In the genomic region with DNA sequence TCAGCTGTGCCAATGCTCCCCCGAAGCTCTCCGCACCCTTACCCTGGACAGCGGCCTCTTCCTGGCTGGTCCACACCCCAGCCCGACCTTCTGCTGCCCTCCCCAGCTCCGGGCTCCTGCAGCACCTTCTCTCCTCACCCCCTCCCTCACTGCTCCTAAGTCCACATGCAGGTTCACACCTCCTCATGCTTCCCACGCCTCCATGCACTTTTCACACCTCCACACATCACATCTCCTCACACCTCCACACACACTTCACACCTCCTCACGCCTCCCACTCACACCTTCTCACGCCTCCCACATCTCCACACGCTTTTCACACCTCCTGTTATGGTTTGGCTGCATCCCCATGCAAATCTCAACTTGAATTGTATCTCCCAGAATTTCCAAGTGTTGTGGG, we compare ENCODE assay signal across 20 cellular contexts. TPM values are rescaled to one million over a fixed set of nuclear protein-coding genes. Genes with fewer than 3 reads are reported as not detected.
DNase-seq lines count a peak whose midpoint lies in the region; ATAC-seq, FAIRE-seq and TF ChIP-seq lines count a peak whose summit lies in the region.
"Had no signal": no experiment of that assay in that cellular context is flagged by ENCODE, and none has a peak within 500 bp of the region (broad histone marks: within the 10 kb centered on the region; RNA-seq: fewer than 3 reads in every experiment).

No MANE protein-coding gene starts in this region.

- POLR2A ChIA-PET in GM12878 (lab: Charles Lee) = interaction anchor here (0.6 to 5.7 kb wide), 4 partner anchors 37 to 721 kb away, joined by 3 to 40 read pairs (median 4); partner anchors contain the start of genes ERO1B and MTR

- no peak for TF ChIP-seq POLR2A in GM12878 (IDR thresholded peaks at IDR 0.05; ENCODE audit: low read depth, low read length)

- peak overlapping the region; percentile 90 for H3K4me2 ChIP-seq in GM12878 (ENCODE audit: control insufficient read depth, insufficient read depth)

- peak overlapping the region; percentile 99 for H3K27ac ChIP-seq in GM12878 (ENCODE audit: control insufficient read depth, insufficient read depth)

- H3K27me3 ChIP-seq in GM12878 (replicated peaks in 1 of 2; ENCODE audit: control insufficient read depth in 2 of 2, insufficient read depth in 2 of 2, low read length in 1 of 2) = no peaks in the 10 kb centered on the region
- H3K27me3 ChIP-seq: MG63 had no signal

- H3K27me3 Mint-ChIP-seq in activated naive CD8-positive, alpha-beta T cell treated with anti-CD3 and anti-CD28 coated beads, Interleukin-2, amount 50 U/mL, for 24 hours = no peaks in the 10 kb centered on the region
- no peaks in the 10 kb centered on the region for H3K27me3 Mint-ChIP-seq in activated naive CD8-positive, alpha-beta T cell treated with anti-CD3 and anti-CD28 coated beads for 36 hours
- no peaks in the 10 kb centered on the region for H3K27me3 Mint-ChIP-seq in natural killer cell (ENCODE audit: low read depth in 2 of 2)
- no peaks in the 10 kb centered on the region for H3K27me3 Mint-ChIP-seq in stimulated activated naive B cell treated with anti-CD40 and anti-IgM and Interleukin-4, amounts not matched to agents 10 μg/mL and 1 μg/mL and 100 μg/mL, for 72 hours
- H3K27me3 Mint-ChIP-seq in activated T-helper 1 cell treated with anti-CD3 and anti-CD28 coated beads, Interleukin-12 subunit alpha, Interleukin-12 subunit beta, Interleukin-2, Interleukin-4 antibody, amounts not matched to agents 30 ng/mL and 10 ng/mL and 1 ng/mL, durations not matched to agents 14 hours and 24 hours and 36 hours (ENCODE audit: insufficient read depth) = peaks cover 1% of the 10 kb centered on the region

- SMC1A ChIA-PET in GM12878 (lab: Charles Lee; ENCODE audit: uncharacterized antibody, unreplicated experiment) = interaction anchor here (0.7 to 7.6 kb wide), 5 partner anchors 10 to 123 kb away, joined by 3 to 95 read pairs (median 4); partner anchors contain the start of gene GPR137B

- H3K4me3 ChIP-seq in GM12878 = no peak overlapping the region
- H3K4me3 ChIP-seq: MG63 had no signal

- DNase-seq in activated naive CD8-positive, alpha-beta T cell treated with anti-CD3 and anti-CD28 coated beads, Interleukin-2, amount 50 U/mL, for 24 hours = no peak
- no peak for DNase-seq in activated naive CD8-positive, alpha-beta T cell treated with anti-CD3 and anti-CD28 coated beads for 36 hours
- no peak for DNase-seq in GM12878 (ENCODE audit: low read depth, low spot score)
- no peak for DNase-seq in natural killer cell
- DNase-seq in stimulated activated naive B cell treated with anti-CD40 and anti-IgM and Interleukin-4, amounts not matched to agents 10 μg/mL and 1 μg/mL and 100 μg/mL, for 72 hours = no peak
- no peak for DNase-seq in C1 segment of cervical spinal cord (lab: John Stamatoyannopoulos, UW)
- no peak for DNase-seq in activated T-helper 1 cell treated with anti-CD3 and anti-CD28 coated beads, Interleukin-12 subunit alpha, Interleukin-12 subunit beta, Interleukin-2, Interleukin-4 antibody, amounts not matched to agents 30 ng/mL and 10 ng/mL and 1 ng/mL, durations not matched to agents 14 hours and 24 hours and 36 hours (ENCODE audit: low spot score)
- DNase-seq: 8988T, DND-41, GOT3, HFFc6, Karpas-422, MG63, NCI-H1092 treated with DMSO at 0.1 percent for 48 hours, NCI-H226, NCI-H524 treated with DMSO at 0.1 percent for 48 hours, SHP77 had no signal

- WGBS in GM12878 (ENCODE audit: insufficient coverage, insufficient replicate concordance, low lambda C conversion rate, missing lambda C conversion rate) = 80% methylated on average over 9 of the region's 9 CpGs

- TF ChIP-seq RAD21 in GM12878 (IDR thresholded peaks at IDR 0.05; ENCODE audit: insufficient read depth, low read depth, low read length) = no peak

- H3K9ac ChIP-seq in GM12878 (ENCODE audit: control insufficient read depth, insufficient read depth, low read length) = 0 out of 2 replicates have a peak overlapping the region, but pooled peaks have one; percentile 73

- FAIRE-seq in GM12878 (lab: Jason Lieb, UNC) = no peak
- FAIRE-seq: G401.6, RCC 7860 had no signal

- peaks cover 61% of the 10 kb centered on the region for H3K4me1 ChIP-seq in GM12878 (ENCODE audit: control insufficient read depth, insufficient read depth, low read length)

- in situ Hi-C loops in GM12878 (cut with MboI) = no loop called here

- no peaks in the 10 kb centered on the region for H4K20me1 ChIP-seq in GM12878 (ENCODE audit: control insufficient read depth, insufficient read depth)

- peak overlapping the region; percentile 42 for H3K27ac Mint-ChIP-seq in activated naive CD8-positive, alpha-beta T cell treated with anti-CD3 and anti-CD28 coated beads, Interleukin-2, amount 50 U/mL, for 24 hours
- no peak overlapping the region for H3K27ac Mint-ChIP-seq in activated naive CD8-positive, alpha-beta T cell treated with anti-CD3 and anti-CD28 coated beads for 36 hours
- peak overlapping the region; percentile 79 to 85 for H3K27ac Mint-ChIP-seq in natural killer cell
- peak overlapping the region; percentile 94 for H3K27ac Mint-ChIP-seq in stimulated activated naive B cell treated with anti-CD40 and anti-IgM and Interleukin-4, amounts not matched to agents 10 μg/mL and 1 μg/mL and 100 μg/mL, for 72 hours
- H3K27ac Mint-ChIP-seq in activated T-helper 1 cell treated with anti-CD3 and anti-CD28 coated beads, Interleukin-12 subunit alpha, Interleukin-12 subunit beta, Interleukin-2, Interleukin-4 antibody, amounts not matched to agents 30 ng/mL and 10 ng/mL and 1 ng/mL, durations not matched to agents 14 hours and 24 hours and 36 hours = no peak overlapping the region
- H3K27ac Mint-ChIP-seq: HFFc6 had no signal

- peaks cover 29% of the 10 kb centered on the region; the same call in 2 of the 3 replicates for H3K9me3 ChIP-seq in GM12878 (replicated peaks; ENCODE audit: control insufficient read depth, insufficient read depth, low read length)

- H3K4me3 Mint-ChIP-seq in activated naive CD8-positive, alpha-beta T cell treated with anti-CD3 and anti-CD28 coated beads, Interleukin-2, amount 50 U/mL, for 24 hours = no peak overlapping the region
- H3K4me3 Mint-ChIP-seq in activated naive CD8-positive, alpha-beta T cell treated with anti-CD3 and anti-CD28 coated beads for 36 hours = no peak overlapping the region
- H3K4me3 Mint-ChIP-seq in natural killer cell = no peak overlapping the region
- H3K4me3 Mint-ChIP-seq in stimulated activated naive B cell treated with anti-CD40 and anti-IgM and Interleukin-4, amounts not matched to agents 10 μg/mL and 1 μg/mL and 100 μg/mL, for 72 hours = peak overlapping the region; percentile 3 to 62
- no peak overlapping the region for H3K4me3 Mint-ChIP-seq in activated T-helper 1 cell treated with anti-CD3 and anti-CD28 coated beads, Interleukin-12 subunit alpha, Interleukin-12 subunit beta, Interleukin-2, Interleukin-4 antibody, amounts not matched to agents 30 ng/mL and 10 ng/mL and 1 ng/mL, durations not matched to agents 14 hours and 24 hours and 36 hours
- H3K4me3 Mint-ChIP-seq: HFFc6 had no signal

- peaks cover 33% of the 10 kb centered on the region for H3K36me3 Mint-ChIP-seq in activated naive CD8-positive, alpha-beta T cell treated with anti-CD3 and anti-CD28 coated beads, Interleukin-2, amount 50 U/mL, for 24 hours (ENCODE audit: low read depth)
- H3K36me3 Mint-ChIP-seq in activated naive CD8-positive, alpha-beta T cell treated with anti-CD3 and anti-CD28 coated beads for 36 hours = peaks cover 38% of the 10 kb centered on the region
- no peaks in the 10 kb centered on the region for H3K36me3 Mint-ChIP-seq in natural killer cell
- H3K36me3 Mint-ChIP-seq in stimulated activated naive B cell treated with anti-CD40 and anti-IgM and Interleukin-4, amounts not matched to agents 10 μg/mL and 1 μg/mL and 100 μg/mL, for 72 hours = peaks cover 56 to 72% of the 10 kb centered on the region in 2 donors
- H3K36me3 Mint-ChIP-seq in activated T-helper 1 cell treated with anti-CD3 and anti-CD28 coated beads, Interleukin-12 subunit alpha, Interleukin-12 subunit beta, Interleukin-2, Interleukin-4 antibody, amounts not matched to agents 30 ng/mL and 10 ng/mL and 1 ng/mL, durations not matched to agents 14 hours and 24 hours and 36 hours (ENCODE audit: low read depth) = peaks cover 14% of the 10 kb centered on the region

- no TSS peak for BruUV-seq in GM12878 (replicated peaks; lab: Mats Ljungman, UMichigan)

- intact Hi-C loops in GM12878 (cut with micrococcal nuclease; ENCODE audit: unreplicated experiment) (loop anchor here (2.0 kb wide), 1 partner anchor 162 kb away; no protein-coding TSS in a partner anchor), natural killer cell (cut with micrococcal nuclease) (no loop called here)
- intact Hi-C loops in activated T-helper 1 cell treated with anti-CD3 and anti-CD28 coated beads, Interleukin-12 subunit alpha, Interleukin-12 subunit beta, Interleukin-2, Interleukin-4 antibody, amounts not matched to agents 30 ng/mL and 10 ng/mL and 1 ng/mL, durations not matched to agents 14 hours and 24 hours and 36 hours (cut with micrococcal nuclease) = no loop called here

- TF ChIP-seq EP300 in GM12878 (IDR thresholded peaks at IDR 0.05; ENCODE audit: borderline replicate concordance in 1 of 2, control insufficient read depth in 1 of 2, low read depth in 2 of 2, low read length in 2 of 2) = peak in 1 of 2 experiments; percentile 61; a peak in 1 of 4 replicates

- CTCF ChIA-PET in GM12878 (lab: Yijun Ruan, JAX) = interaction anchor here (6.6 kb wide), 1 partner anchor 16 kb away, joined by 56 read pairs; the partner anchor contains the start of gene GPR137B

- H3K9me3 Mint-ChIP-seq in activated naive CD8-positive, alpha-beta T cell treated with anti-CD3 and anti-CD28 coated beads, Interleukin-2, amount 50 U/mL, for 24 hours = peaks cover 18% of the 10 kb centered on the region
- H3K9me3 Mint-ChIP-seq in activated naive CD8-positive, alpha-beta T cell treated with anti-CD3 and anti-CD28 coated beads for 36 hours = peaks cover 16% of the 10 kb centered on the region
- peaks cover 11 to 18% of the 10 kb centered on the region in 2 donors for H3K9me3 Mint-ChIP-seq in natural killer cell
- peaks cover 22 to 37% of the 10 kb centered on the region in 2 donors for H3K9me3 Mint-ChIP-seq in stimulated activated naive B cell treated with anti-CD40 and anti-IgM and Interleukin-4, amounts not matched to agents 10 μg/mL and 1 μg/mL and 100 μg/mL, for 72 hours
- H3K9me3 Mint-ChIP-seq in activated T-helper 1 cell treated with anti-CD3 and anti-CD28 coated beads, Interleukin-12 subunit alpha, Interleukin-12 subunit beta, Interleukin-2, Interleukin-4 antibody, amounts not matched to agents 30 ng/mL and 10 ng/mL and 1 ng/mL, durations not matched to agents 14 hours and 24 hours and 36 hours = peaks cover 28% of the 10 kb centered on the region

- no peak for ATAC-seq in activated naive CD8-positive, alpha-beta T cell treated with anti-CD3 and anti-CD28 coated beads, Interleukin-2, amount 50 U/mL, for 24 hours
- no peak for ATAC-seq in GM12878
- ATAC-seq in natural killer cell = peak in 2 of 3 donors; percentile 19 to 46
- ATAC-seq in stimulated activated naive B cell treated with anti-CD40 and anti-IgM and Interleukin-4, amounts not matched to agents 10 μg/mL and 1 μg/mL and 100 μg/mL, for 72 hours (replicated peaks) = no peak
- no peak for ATAC-seq in GM19463 (IDR thresholded peaks at IDR 0.05; ENCODE audit: unreplicated experiment)

- TF ChIP-seq CTCF in GM12878 (IDR thresholded peaks at IDR 0.05 in 2 of 3, conservative IDR thresholded peaks at IDR 0.05 in 1 of 3; ENCODE audit: control insufficient read depth in 2 of 3, extremely low read depth in 1 of 3, insufficient read depth in 1 of 3, low read depth in 3 of 3, low read length in 3 of 3) (no peak), natural killer cell (IDR thresholded peaks at IDR 0.05) (no peak)

- RAD21 ChIA-PET in GM12878 (lab: Charles Lee; ENCODE audit: unreplicated experiment) = interaction anchor here (1.0 to 7.7 kb wide), 4 partner anchors 16 to 123 kb away, joined by 3 to 121 read pairs (median 11); partner anchors contain the start of genes ERO1B and GPR137B

- peaks cover 0 to 5% of the 10 kb centered on the region in 2 experiments; a peak in 2 of 4 replicates for H3K36me3 ChIP-seq in GM12878 (ENCODE audit: control insufficient read depth in 2 of 2, insufficient read depth in 2 of 2, low read length in 1 of 2)
- H3K36me3 ChIP-seq: MG63 had no signal

- no peak overlapping the region for H2AFZ ChIP-seq in GM12878 (ENCODE audit: control insufficient read depth, low read depth, low read length)

- peaks cover 36% of the 10 kb centered on the region for H3K79me2 ChIP-seq in GM12878 (ENCODE audit: control insufficient read depth, insufficient read depth, low read length)

- H3K4me1 Mint-ChIP-seq in activated naive CD8-positive, alpha-beta T cell treated with anti-CD3 and anti-CD28 coated beads, Interleukin-2, amount 50 U/mL, for 24 hours = peaks cover 52% of the 10 kb centered on the region
- peaks cover 15% of the 10 kb centered on the region for H3K4me1 Mint-ChIP-seq in activated naive CD8-positive, alpha-beta T cell treated with anti-CD3 and anti-CD28 coated beads for 36 hours
- H3K4me1 Mint-ChIP-seq in natural killer cell = peaks cover 52 to 71% of the 10 kb centered on the region in 2 donors
- H3K4me1 Mint-ChIP-seq in stimulated activated naive B cell treated with anti-CD40 and anti-IgM and Interleukin-4, amounts not matched to agents 10 μg/mL and 1 μg/mL and 100 μg/mL, for 72 hours = peaks cover 54 to 75% of the 10 kb centered on the region in 2 donors
- peaks cover 15% of the 10 kb centered on the region for H3K4me1 Mint-ChIP-seq in activated T-helper 1 cell treated with anti-CD3 and anti-CD28 coated beads, Interleukin-12 subunit alpha, Interleukin-12 subunit beta, Interleukin-2, Interleukin-4 antibody, amounts not matched to agents 30 ng/mL and 10 ng/mL and 1 ng/mL, durations not matched to agents 14 hours and 24 hours and 36 hours (ENCODE audit: low read depth)

RNA-seq across cellular contexts. Expression of gene GPR137B, which starts 18.9 kb away (rescaled TPM):
- total RNA-seq in activated naive CD8-positive, alpha-beta T cell treated with anti-CD3 and anti-CD28 coated beads for 36 hours = 1 to 10 TPM; 4.6 to 4.7 TPM
- total RNA-seq in GM12878 (2013; cell fraction: nucleolus; rRNA removed) = 79.5 and 87.9 TPM in 2 replicates
- total RNA-seq in GM12878 (2014; rRNA removed) (9.4 and 14.7 TPM in 2 replicates), GM12878 (2014; rRNA removed; fragmentation: Illumina TruSeq; extraction: Trizol) (13.1 and 14.1 TPM in 2 replicates), GM12878 (2021) (14.3 and 14.9 TPM in 2 replicates), natural killer cell (10 to 100 TPM; 13.3 to 13.8 (median 13.5) TPM)
- 9.2 TPM for polyA plus RNA-seq in GM12878 (2011; ENCODE audit: low read depth)
- polyA plus RNA-seq in GM12878 (2011; rRNA removed) (14.9 and 19.3 TPM in 2 replicates), GM12878 (2014; fragmentation: Illumina TruSeq; extraction: Trizol) (20.8 and 27.4 TPM in 2 replicates), GM12878 (2014; fragmentation: Nextera tagmentation; extraction: Ambion mirVana) (1 to 10 TPM; 5.4 to 6.4 TPM), GM12878 (2014; rRNA removed) (12.1 and 12.6 TPM in 2 replicates), GM12878 (2016; fragmentation: Nextera tagmentation; extraction: Ambion mirVana) (10 to 100 TPM in 1 of 2 experiments, 1 to 10 TPM in 1; 9.0 to 12.9 TPM)
- 10.5 and 19.3 TPM in 2 replicates for polyA plus RNA-seq in GM12878 (2011; cell fraction: cytosol; rRNA removed)
- 28.2 and 30.6 TPM in 2 replicates for polyA plus RNA-seq in GM12878 (2011; cell fraction: nucleus; rRNA removed)
- 11.0 and 19.5 TPM in 2 replicates for polyA plus RNA-seq in GM12878 (2012)
- polyA minus RNA-seq in GM12878 (2011; rRNA and poly(A)+ RNA removed) = 18.3 and 18.7 TPM in 2 replicates
- 6.0 and 8.0 TPM in 2 replicates for polyA minus RNA-seq in GM12878 (2011; cell fraction: cytosol; rRNA and poly(A)+ RNA removed)
- polyA minus RNA-seq in GM12878 (2011; cell fraction: nucleus; rRNA and poly(A)+ RNA removed) = 30.0 and 62.4 TPM in 2 replicates
- 9.2 and 10.5 TPM in 2 replicates for total RNA-seq in activated T-helper 1 cell treated with anti-CD3 and anti-CD28 coated beads, Interleukin-12 subunit alpha, Interleukin-12 subunit beta, Interleukin-2, Interleukin-4 antibody, amounts not matched to agents 30 ng/mL and 10 ng/mL and 1 ng/mL, durations not matched to agents 14 hours and 24 hours and 36 hours

Comparison
In these comparisons a context has a peak if more than half of its experiments do, and no peak if none do; other contexts are left out.
1. H3K27ac Mint-ChIP-seq: peak in activated naive CD8-positive, alpha-beta T cell treated with anti-CD3 and anti-CD28 coated beads, Interleukin-2, amount 50 U/mL, for 24 hours (single experiment), natural killer cell (2 of 2) and stimulated activated naive B cell treated with anti-CD40 and anti-IgM and Interleukin-4, amounts not matched to agents 10 μg/mL and 1 μg/mL and 100 μg/mL, for 72 hours (single experiment); none in activated naive CD8-positive, alpha-beta T cell treated with anti-CD3 and anti-CD28 coated beads for 36 hours (single experiment) and activated T-helper 1 cell treated with anti-CD3 and anti-CD28 coated beads, Interleukin-12 subunit alpha, Interleukin-12 subunit beta, Interleukin-2, Interleukin-4 antibody, amounts not matched to agents 30 ng/mL and 10 ng/mL and 1 ng/mL, durations not matched to agents 14 hours and 24 hours and 36 hours (single experiment).
2. ATAC-seq: peak in natural killer cell (2 of 3); none in activated naive CD8-positive, alpha-beta T cell treated with anti-CD3 and anti-CD28 coated beads, Interleukin-2, amount 50 U/mL, for 24 hours (single experiment), GM12878 (single experiment), stimulated activated naive B cell treated with anti-CD40 and anti-IgM and Interleukin-4, amounts not matched to agents 10 μg/mL and 1 μg/mL and 100 μg/mL, for 72 hours (0 of 2) and GM19463 (single experiment).
3. H3K4me3 Mint-ChIP-seq: peak in stimulated activated naive B cell treated with anti-CD40 and anti-IgM and Interleukin-4, amounts not matched to agents 10 μg/mL and 1 μg/mL and 100 μg/mL, for 72 hours (2 of 2); none in activated naive CD8-positive, alpha-beta T cell treated with anti-CD3 and anti-CD28 coated beads, Interleukin-2, amount 50 U/mL, for 24 hours (single experiment), activated naive CD8-positive, alpha-beta T cell treated with anti-CD3 and anti-CD28 coated beads for 36 hours (single experiment), natural killer cell (single experiment) and activated T-helper 1 cell treated with anti-CD3 and anti-CD28 coated beads, Interleukin-12 subunit alpha, Interleukin-12 subunit beta, Interleukin-2, Interleukin-4 antibody, amounts not matched to agents 30 ng/mL and 10 ng/mL and 1 ng/mL, durations not matched to agents 14 hours and 24 hours and 36 hours (single experiment).